ENCODE assay signal across 8 cellular contexts in the genomic region with DNA sequence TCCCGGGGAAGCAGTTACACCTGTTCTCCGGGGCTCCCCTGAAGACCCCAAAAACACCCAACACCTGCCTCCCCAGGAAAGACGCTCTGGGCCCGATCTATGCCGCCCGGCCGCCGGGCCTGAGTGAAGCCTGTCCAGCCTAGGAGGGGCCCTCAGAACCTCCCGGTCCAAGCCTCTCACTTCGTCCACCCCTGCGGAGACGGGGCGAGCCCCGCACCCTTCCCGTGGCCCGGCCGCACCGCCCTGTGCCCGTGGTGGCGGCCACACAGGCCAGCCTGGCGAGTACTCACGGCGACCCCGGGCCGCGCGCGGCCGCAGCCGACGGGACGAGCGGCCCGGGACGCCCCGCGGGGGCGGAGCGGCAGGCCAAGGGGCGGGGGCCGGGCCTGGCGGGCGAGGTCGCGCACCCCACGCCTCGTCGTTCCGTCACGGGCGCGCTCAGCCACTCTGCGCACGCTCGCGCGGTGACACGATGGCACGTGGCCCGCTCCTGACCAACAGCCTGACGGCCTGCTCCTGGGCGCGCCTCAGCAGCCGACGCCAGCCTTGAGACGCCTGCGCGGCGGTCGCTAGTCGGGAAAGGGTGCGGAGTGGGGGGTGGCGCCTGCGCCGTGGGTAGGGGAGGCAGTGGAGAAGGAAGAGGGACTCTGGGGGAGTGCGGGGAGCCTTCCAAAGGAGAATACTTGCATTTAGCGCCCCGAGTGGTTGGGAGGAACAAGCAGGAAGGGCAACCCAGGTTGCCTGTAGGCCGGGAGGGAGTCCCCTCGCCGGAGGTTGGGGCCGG. TPM values are rescaled to one million over a fixed set of nuclear protein-coding genes. Genes with fewer than 3 reads are reported as not detected.
DNase-seq lines count a peak whose midpoint lies in the region; ATAC-seq and TF ChIP-seq lines count a peak whose summit lies in the region.

A gene with protein sequence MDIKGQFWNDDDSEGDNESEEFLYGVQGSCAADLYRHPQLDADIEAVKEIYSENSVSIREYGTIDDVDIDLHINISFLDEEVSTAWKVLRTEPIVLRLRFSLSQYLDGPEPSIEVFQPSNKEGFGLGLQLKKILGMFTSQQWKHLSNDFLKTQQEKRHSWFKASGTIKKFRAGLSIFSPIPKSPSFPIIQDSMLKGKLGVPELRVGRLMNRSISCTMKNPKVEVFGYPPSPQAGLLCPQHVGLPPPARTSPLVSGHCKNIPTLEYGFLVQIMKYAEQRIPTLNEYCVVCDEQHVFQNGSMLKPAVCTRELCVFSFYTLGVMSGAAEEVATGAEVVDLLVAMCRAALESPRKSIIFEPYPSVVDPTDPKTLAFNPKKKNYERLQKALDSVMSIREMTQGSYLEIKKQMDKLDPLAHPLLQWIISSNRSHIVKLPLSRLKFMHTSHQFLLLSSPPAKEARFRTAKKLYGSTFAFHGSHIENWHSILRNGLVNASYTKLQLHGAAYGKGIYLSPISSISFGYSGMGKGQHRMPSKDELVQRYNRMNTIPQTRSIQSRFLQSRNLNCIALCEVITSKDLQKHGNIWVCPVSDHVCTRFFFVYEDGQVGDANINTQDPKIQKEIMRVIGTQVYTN (minus strand): TSS at position 342 of the 784 bp plus-strand sequence. CDS start 5,077 bp downstream, outside the sequence.

- H3K9me3 Mint-ChIP-seq in naive thymus-derived CD4-positive, alpha-beta T cell, result no peaks in the 10 kb centered on the region
- H3K9me3 Mint-ChIP-seq in stimulated activated naive B cell treated with anti-CD40 and anti-IgM and Interleukin-4, amounts not matched to agents 10 μg/mL and 1 μg/mL and 100 μg/mL, for 72 hours, result no peaks in the 10 kb centered on the region

- peaks cover 32% of the 10 kb centered on the region for H3K4me1 ChIP-seq in DND-41 (ENCODE audit: insufficient read depth, low read length)
- H3K4me1 ChIP-seq in KMS-11 (ENCODE audit: low read depth, poor library complexity, severe bottlenecking), result peaks cover 20% of the 10 kb centered on the region
- H3K4me1 ChIP-seq in naive thymus-derived CD4-positive, alpha-beta T cell (ENCODE audit: control insufficient read depth in 2 of 2, insufficient read depth in 2 of 2, low read length in 2 of 2), result peaks cover 18 to 25% of the 10 kb centered on the region in 2 donors

- H3K27ac ChIP-seq in DND-41 (ENCODE audit: low read length) (peak within 1 kb of the TSS; percentile 85), KMS-11 (peak within 1 kb of the TSS; percentile 20; the same call in 1 of the 2 replicates)
- H3K27ac ChIP-seq in naive thymus-derived CD4-positive, alpha-beta T cell (ENCODE audit: low read depth, low read length), result peak within 1 kb of the TSS; percentile 90

- no peaks in the 10 kb centered on the region for H3K27me3 Mint-ChIP-seq in naive thymus-derived CD4-positive, alpha-beta T cell
- H3K27me3 Mint-ChIP-seq in stimulated activated naive B cell treated with anti-CD40 and anti-IgM and Interleukin-4, amounts not matched to agents 10 μg/mL and 1 μg/mL and 100 μg/mL, for 72 hours, result no peaks in the 10 kb centered on the region

- no peaks in the 10 kb centered on the region for H3K27me3 ChIP-seq in DND-41 (ENCODE audit: insufficient read depth, low read length, poor library complexity)
- H3K27me3 ChIP-seq in KMS-11 (ENCODE audit: insufficient read depth, low read depth), result no peaks in the 10 kb centered on the region
- H3K27me3 ChIP-seq in naive thymus-derived CD4-positive, alpha-beta T cell (ENCODE audit: control insufficient read depth in 2 of 2, insufficient read depth in 2 of 2, low read length in 2 of 2), result no peaks in the 10 kb centered on the region

- intact Hi-C loops in naive thymus-derived CD4-positive, alpha-beta T cell (cut with micrococcal nuclease), result loop anchor here (1.0 kb wide), 14 partner anchors 34 to 779 kb away; a partner anchor contains a TSS

- H4K20me1 ChIP-seq in DND-41 (ENCODE audit: insufficient read depth, low read length), result no peaks in the 10 kb centered on the region; the same call in 1 of the 2 replicates
- no peaks in the 10 kb centered on the region for H4K20me1 ChIP-seq in KMS-11 (ENCODE audit: insufficient read depth)

- H3K4me3 Mint-ChIP-seq in naive thymus-derived CD4-positive, alpha-beta T cell, result peak within 1 kb of the TSS; percentile 87 to 95 (median 90)
- H3K4me3 Mint-ChIP-seq in stimulated activated naive B cell treated with anti-CD40 and anti-IgM and Interleukin-4, amounts not matched to agents 10 μg/mL and 1 μg/mL and 100 μg/mL, for 72 hours, result peak within 1 kb of the TSS; percentile 88 to 93

- H3K36me3 ChIP-seq in DND-41 (ENCODE audit: insufficient read depth, low read length) (peaks cover 26% of the 10 kb centered on the region), KMS-11 (ENCODE audit: insufficient read depth) (no peaks in the 10 kb centered on the region)
- peaks cover under 1 to 7% (median 1%) of the 10 kb centered on the region in 3 experiments for H3K36me3 ChIP-seq in naive thymus-derived CD4-positive, alpha-beta T cell (ENCODE audit: control insufficient read depth in 2 of 3, insufficient read depth in 3 of 3, low read length in 3 of 3)

- TF ChIP-seq CTCF in DND-41 (IDR thresholded peaks at IDR 0.05; ENCODE audit: borderline replicate concordance, extremely low read depth, low read length, poor library complexity, severe bottlenecking) (peak; percentile 82), KMS-11 (conservative IDR thresholded peaks at IDR 0.05; ENCODE audit: low read depth, low read length) (peak; percentile 51)

- POLR2A ChIA-PET in naive thymus-derived CD4-positive, alpha-beta T cell (lab: Charles Lee), result interaction anchor here (1.1 to 3.5 kb wide), 6 partner anchors 29 to 103 kb away, joined by 4 to 38 read pairs (median 9); a partner anchor contains a TSS

- H3K36me3 Mint-ChIP-seq in naive thymus-derived CD4-positive, alpha-beta T cell, result peaks cover 4 to 10% (median 5%) of the 10 kb centered on the region in 5 donors
- peaks cover 8 to 15% of the 10 kb centered on the region in 2 donors for H3K36me3 Mint-ChIP-seq in stimulated activated naive B cell treated with anti-CD40 and anti-IgM and Interleukin-4, amounts not matched to agents 10 μg/mL and 1 μg/mL and 100 μg/mL, for 72 hours

- H3K4me2 ChIP-seq in DND-41 (ENCODE audit: insufficient read depth, low read length) (peak within 1 kb of the TSS; percentile 68), KMS-11 (peak within 1 kb of the TSS; percentile 89)

- CTCF ChIA-PET in naive thymus-derived CD4-positive, alpha-beta T cell (lab: Charles Lee), result interaction anchor here (0.8 to 1.9 kb wide), 3 partner anchors 21 to 46 kb away, joined by 3 to 9 read pairs (median 4); a partner anchor contains a TSS

- peaks cover 24 to 53% (median 44%) of the 10 kb centered on the region in 7 donors for H3K4me1 Mint-ChIP-seq in naive thymus-derived CD4-positive, alpha-beta T cell
- peaks cover 27 to 41% of the 10 kb centered on the region in 2 donors for H3K4me1 Mint-ChIP-seq in stimulated activated naive B cell treated with anti-CD40 and anti-IgM and Interleukin-4, amounts not matched to agents 10 μg/mL and 1 μg/mL and 100 μg/mL, for 72 hours

- H3K4me3 ChIP-seq in DND-41 (ENCODE audit: low read depth in 1 of 2, low read length in 2 of 2) (peak within 1 kb of the TSS; percentile 72 to 74), KMS-11 (IDR thresholded peaks at IDR 0.05; ENCODE audit: insufficient read depth, low read depth, low read length) (no peak within 1 kb of the TSS)
- H3K4me3 ChIP-seq in naive thymus-derived CD4-positive, alpha-beta T cell (ENCODE audit: low read length), result peak within 1 kb of the TSS; percentile 71

- peak; percentile 98 for DNase-seq in DND-41
- DNase-seq in RKO (ENCODE audit: low spot score), result peak; percentile 93
- peak; percentile 97 to 99 for DNase-seq in activated T-helper 1 cell treated with anti-CD3 and anti-CD28 coated beads, Interleukin-2, amount 50 U/mL, for 16 hours (ENCODE audit: low read depth in 1 of 2, low spot score in 1 of 2)
- peak; percentile 99 for DNase-seq in fibroblast of gingiva (ENCODE audit: low read depth)
- DNase-seq in naive thymus-derived CD4-positive, alpha-beta T cell, result peak; percentile 94 to 100 (median 99)
- DNase-seq in stimulated activated naive B cell treated with anti-CD40 and anti-IgM and Interleukin-4, amounts not matched to agents 10 μg/mL and 1 μg/mL and 100 μg/mL, for 72 hours, result peak; percentile 100

- peak within 1 kb of the TSS; percentile 92 for H2AFZ ChIP-seq in DND-41 (ENCODE audit: low read depth, low read length)
- peak within 1 kb of the TSS; percentile 71 for H2AFZ ChIP-seq in KMS-11 (ENCODE audit: low read depth)

- H3K27ac Mint-ChIP-seq in naive thymus-derived CD4-positive, alpha-beta T cell, result peak within 1 kb of the TSS; percentile 87 to 96 (median 93)
- peak within 1 kb of the TSS; percentile 93 for H3K27ac Mint-ChIP-seq in stimulated activated naive B cell treated with anti-CD40 and anti-IgM and Interleukin-4, amounts not matched to agents 10 μg/mL and 1 μg/mL and 100 μg/mL, for 72 hours

- H3K79me2 ChIP-seq in DND-41 (ENCODE audit: insufficient read depth, low read length) (peaks cover 42% of the 10 kb centered on the region), KMS-11 (ENCODE audit: insufficient read depth, low read depth) (peaks cover 15% of the 10 kb centered on the region; the same call in 1 of the 2 replicates)

- ATAC-seq in DND-41 (ENCODE audit: insufficient read depth, low read depth) (peak; percentile 97), GM21737 (IDR thresholded peaks at IDR 0.05; ENCODE audit: unreplicated experiment) (peak; percentile 96)
- peak; percentile 96 for ATAC-seq in naive thymus-derived CD4-positive, alpha-beta T cell
- peak; percentile 97 to 98 for ATAC-seq in stimulated activated naive B cell treated with anti-CD40 and anti-IgM and Interleukin-4, amounts not matched to agents 10 μg/mL and 1 μg/mL and 100 μg/mL, for 72 hours (replicated peaks)

- H3K9ac ChIP-seq in DND-41 (ENCODE audit: low read depth, low read length), result peak within 1 kb of the TSS; percentile 85
- peak within 1 kb of the TSS; percentile 68 for H3K9ac ChIP-seq in KMS-11

- no peaks in the 10 kb centered on the region for H3K9me3 ChIP-seq in DND-41 (ENCODE audit: insufficient read depth, low read length, severe bottlenecking)
- no peaks in the 10 kb centered on the region for H3K9me3 ChIP-seq in naive thymus-derived CD4-positive, alpha-beta T cell (ENCODE audit: control insufficient read depth in 2 of 3, low read length in 3 of 3)

RNA-seq across cellular contexts. Expression of the gene that starts here (rescaled TPM):
- 100 to 1,000 TPM in 4 of 5 experiments, 10 to 100 TPM in 1; 75.8 to 129 (median 127) TPM for total RNA-seq in naive thymus-derived CD4-positive, alpha-beta T cell
- 10 to 100 TPM; 19.7 to 41.6 TPM for polyA plus RNA-seq in naive thymus-derived CD4-positive, alpha-beta T cell

Comparison
In these comparisons a context has a peak if more than half of its experiments do, and no peak if none do; other contexts are left out.
1. H3K27ac ChIP-seq: peak in every context shown above with its lines; median percentile 90 in naive thymus-derived CD4-positive, alpha-beta T cell; 85 in DND-41; 20 in KMS-11.